8 cellular contexts compared by ENCODE assay signal in genomic region chr22:22342697-22343602, GRCh38.
A peak's percentile ranks its signal among the peaks of the same experiment; 100 is the strongest.
DNase-seq lines count a peak whose midpoint lies in the region; ATAC-seq and TF ChIP-seq lines count a peak whose summit lies in the region.

No MANE protein-coding gene starts in this region.

- H3K36me3 ChIP-seq in lower lobe of right lung, result no peaks in the 10 kb centered on the region

- H3K4me3 Mint-ChIP-seq in central memory CD8-positive, alpha-beta T cell, result no peak overlapping the region

- H3K4me3 ChIP-seq in lower lobe of right lung, result no peak overlapping the region

- TF ChIP-seq CTCF in GM10248 (IDR thresholded peaks at IDR 0.05; ENCODE audit: control extremely low read depth, extremely low read depth, low read depth, missing control alignments) (peak; percentile 81), lower lobe of right lung (IDR thresholded peaks at IDR 0.05) (peak; percentile 95)

- peaks cover 13% of the 10 kb centered on the region for H3K27me3 ChIP-seq in lower lobe of right lung (ENCODE audit: low read depth)

- no peaks in the 10 kb centered on the region for H3K9me3 ChIP-seq in lower lobe of right lung

- no peak overlapping the region for H3K27ac Mint-ChIP-seq in central memory CD8-positive, alpha-beta T cell (ENCODE audit: low read depth)

- H3K36me3 Mint-ChIP-seq in central memory CD8-positive, alpha-beta T cell (ENCODE audit: insufficient read depth), result no peaks in the 10 kb centered on the region

- DNase-seq in GM10248 (ENCODE audit: extremely low spot score) (peak; percentile 79), NCI-H146 (lab: John Stamatoyannopoulos, UW) (peak; percentile 73), lower lobe of right lung (peak; percentile 68)
- peak; percentile 43 to 69 (median 52) for DNase-seq in activated CD4-positive, CD25-positive, alpha-beta regulatory T cell (lab: John Stamatoyannopoulos, UW)
- peak; percentile 26 to 49 for DNase-seq in central memory CD8-positive, alpha-beta T cell (ENCODE audit: low spot score in 2 of 2)
- peak; percentile 29 to 58 for DNase-seq in stimulated activated CD8-positive, alpha-beta memory T cell treated with anti-CD3 and anti-CD28 coated beads, Interleukin-7, amount 100 ng/mL, for 1 hour (ENCODE audit: low read depth in 2 of 2)

- POLR2A ChIA-PET in GM10248 (lab: Yijun Ruan, JAX), result no interaction called here

- H3K27ac ChIP-seq in lower lobe of right lung, result no peak overlapping the region

- no peaks in the 10 kb centered on the region for H3K9me3 Mint-ChIP-seq in central memory CD8-positive, alpha-beta T cell

- intact Hi-C loops in lower lobe of right lung (cut with DNase I), result no loop called here

- peaks cover 27% of the 10 kb centered on the region for H3K27me3 Mint-ChIP-seq in central memory CD8-positive, alpha-beta T cell

- ATAC-seq in central memory CD8-positive, alpha-beta T cell (replicated peaks; ENCODE audit: extremely low read depth, poor library complexity, severe bottlenecking), result no peak
- ATAC-seq in lower lobe of right lung (peak; percentile 75 to 84), GM19328 (IDR thresholded peaks at IDR 0.05; ENCODE audit: unreplicated experiment) (no peak), GM21390 (IDR thresholded peaks at IDR 0.05; ENCODE audit: unreplicated experiment) (no peak)

- no peaks in the 10 kb centered on the region for H3K4me1 ChIP-seq in lower lobe of right lung

- no peaks in the 10 kb centered on the region for H3K4me1 Mint-ChIP-seq in central memory CD8-positive, alpha-beta T cell

- CTCF ChIA-PET in GM10248 (lab: Yijun Ruan, JAX), result interaction anchor here (0.6 to 3.0 kb wide), 24 partner anchors 9 to 170 kb away, joined by 3 to 22 read pairs (median 5); no protein-coding TSS in a partner anchor

Comparison
In these comparisons a context has a peak if more than half of its experiments do, and no peak if none do; other contexts are left out.
1. ATAC-seq: peak in lower lobe of right lung (2 of 2); none in central memory CD8-positive, alpha-beta T cell (single experiment), GM19328 (single experiment) and GM21390 (single experiment).
2. Peak in every context shown above with its lines, with median percentiles within 50 percentile points of each other: DNase-seq.